In the genomic region with DNA sequence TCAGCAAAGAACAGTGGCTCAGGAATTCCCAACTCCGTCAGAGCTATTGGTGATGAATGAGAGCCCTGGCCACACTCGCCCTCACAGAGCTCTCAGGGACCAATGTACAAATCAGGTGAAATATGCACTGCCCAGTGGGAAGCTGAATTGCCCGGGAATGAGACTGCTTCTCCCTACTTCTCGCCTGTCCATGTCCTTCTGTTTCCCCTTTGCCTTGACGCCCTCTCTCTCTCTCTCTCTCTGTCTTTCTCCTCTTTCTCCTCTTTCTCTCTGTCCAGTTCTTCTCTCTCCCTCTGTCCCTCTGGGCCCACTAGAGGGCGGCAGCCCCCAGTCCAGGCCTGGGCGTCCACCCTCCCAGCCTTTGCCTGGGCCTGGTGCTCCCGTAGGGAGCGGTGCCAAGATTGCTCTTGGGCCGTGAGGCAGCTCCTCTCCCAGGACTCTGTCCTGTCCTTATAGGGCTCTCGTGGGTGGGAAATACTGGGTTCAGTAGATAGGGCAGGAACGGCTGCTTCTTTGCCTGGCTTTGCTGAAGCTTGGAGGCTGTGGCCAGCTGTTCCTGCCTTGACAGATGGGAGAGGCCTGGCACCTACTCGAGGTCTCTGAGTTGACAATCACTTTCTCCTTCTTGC, we compare ENCODE assay signal across 10 cellular contexts. TPM values are rescaled to one million over a fixed set of nuclear protein-coding genes. Genes with fewer than 3 reads are reported as not detected.
DNase-seq lines count a peak whose midpoint lies in the region; ATAC-seq, FAIRE-seq and TF ChIP-seq lines count a peak whose summit lies in the region.
"Had no signal": no experiment of that assay in that cellular context is flagged by ENCODE, and none has a peak within 500 bp of the region (broad histone marks: within the 10 kb centered on the region; RNA-seq: fewer than 3 reads in every experiment).

No MANE protein-coding gene starts in this region.

- no peak overlapping the region for H3K4me3 Mint-ChIP-seq in MCF 10A (ENCODE audit: unreplicated experiment)
- H3K4me3 Mint-ChIP-seq in immature natural killer cell, result no peak overlapping the region
- H3K4me3 Mint-ChIP-seq: activated naive CD8-positive, alpha-beta T cell treated with anti-CD3 and anti-CD28 coated beads, Interleukin-2, amount 10 ng/mL, durations not matched to agents 7 days and 5 days had no signal

- TF ChIP-seq CTCF in MCF 10A (IDR thresholded peaks at IDR 0.05; ENCODE audit: unreplicated experiment), result peak; percentile 48

- CTCF ChIA-PET in MCF 10A (lab: Yijun Ruan, JAX), result interaction anchor here (0.5 to 4.3 kb wide), 14 partner anchors 9 to 256 kb away, joined by 3 to 26 read pairs (median 4); no protein-coding TSS in a partner anchor

- H3K4me1 Mint-ChIP-seq in MCF 10A (ENCODE audit: insufficient read depth, unreplicated experiment) (no peaks in the 10 kb centered on the region), immature natural killer cell (no peaks in the 10 kb centered on the region)

- H3K4me1 ChIP-seq in small intestine (ENCODE audit: control insufficient read depth in 2 of 2, insufficient read depth in 1 of 2, low read depth in 1 of 2, low read length in 1 of 2), result peaks cover 0 to 2% of the 10 kb centered on the region in 2 donors

- no peak overlapping the region for H3K27ac ChIP-seq in small intestine (ENCODE audit: low read depth in 1 of 2, low read length in 1 of 2)

- DNase-seq in NCI-H2029 (lab: John Stamatoyannopoulos, UW) (peak; percentile 46), NCI-H2029 treated with DMSO at 0.1 percent for 48 hours (lab: John Stamatoyannopoulos, UW) (no peak), NCI-H2196 treated with DMSO at 0.1 percent for 48 hours (lab: John Stamatoyannopoulos, UW; ENCODE audit: unreplicated experiment) (peak; percentile 65), MCF 10A (ENCODE audit: unreplicated experiment) (peak; percentile 83), immature natural killer cell (peak in 2 of 3 donors; percentile 5 to 11), small intestine (peak; percentile 82)
- DNase-seq: activated naive CD8-positive, alpha-beta T cell treated with anti-CD3 and anti-CD28 coated beads, Interleukin-2, amount 10 ng/mL, durations not matched to agents 7 days and 5 days; DND-41 had no signal

- ATAC-seq in HG03139 (IDR thresholded peaks at IDR 0.05; ENCODE audit: unreplicated experiment) (no peak), GM21367 (IDR thresholded peaks at IDR 0.05; ENCODE audit: unreplicated experiment) (no peak)

- POLR2A ChIA-PET in MCF 10A (lab: Yijun Ruan, JAX), result interaction anchor here (1.8 kb wide), 1 partner anchor 10 kb away, joined by 8 read pairs; no protein-coding TSS in a partner anchor

- FAIRE-seq in small intestine (lab: Jason Lieb, UNC), result no peak

- H3K9me3 ChIP-seq in small intestine (ENCODE audit: control insufficient read depth, low read depth), result no peaks in the 10 kb centered on the region

- no peak overlapping the region for H3K4me3 ChIP-seq in small intestine (ENCODE audit: low read depth in 1 of 2, low read length in 2 of 2)

- 19 to 33% (median 25%) methylated on average over 12 to 13 of the region's 13 CpGs for WGBS in small intestine, 3 donors

- H3K27ac Mint-ChIP-seq in MCF 10A (ENCODE audit: low read depth, unreplicated experiment) (no peak overlapping the region), immature natural killer cell (peak overlapping the region in 1 of 6 donors; percentile 32)
- H3K27ac Mint-ChIP-seq: activated naive CD8-positive, alpha-beta T cell treated with anti-CD3 and anti-CD28 coated beads, Interleukin-2, amount 10 ng/mL, durations not matched to agents 7 days and 5 days had no signal

- H3K27me3 Mint-ChIP-seq in MCF 10A (ENCODE audit: insufficient read depth, unreplicated experiment) (no peaks in the 10 kb centered on the region), immature natural killer cell (ENCODE audit: low read depth in 3 of 3) (peaks cover 0 to 5% (median 2%) of the 10 kb centered on the region in 3 donors)

- H3K27me3 ChIP-seq in small intestine (ENCODE audit: control insufficient read depth in 2 of 2, insufficient read depth in 2 of 2, low read length in 2 of 2), result no peaks in the 10 kb centered on the region

- H3K36me3 Mint-ChIP-seq in MCF 10A (ENCODE audit: insufficient read depth, unreplicated experiment), result no peaks in the 10 kb centered on the region
- no peaks in the 10 kb centered on the region for H3K36me3 Mint-ChIP-seq in immature natural killer cell
- H3K36me3 Mint-ChIP-seq: activated naive CD8-positive, alpha-beta T cell treated with anti-CD3 and anti-CD28 coated beads, Interleukin-2, amount 10 ng/mL, durations not matched to agents 7 days and 5 days had no signal

- no TSS peak for BruUV-seq in MCF 10A (replicated peaks; lab: Mats Ljungman, UMichigan)

- intact Hi-C loops in MCF 10A (cut with micrococcal nuclease), result no loop called here

- no peaks in the 10 kb centered on the region for H3K36me3 ChIP-seq in small intestine (ENCODE audit: control insufficient read depth in 2 of 2, insufficient read depth in 2 of 2, low read length in 2 of 2)

- H3K9me3 Mint-ChIP-seq in MCF 10A (ENCODE audit: unreplicated experiment), result no peaks in the 10 kb centered on the region
- no peaks in the 10 kb centered on the region for H3K9me3 Mint-ChIP-seq in immature natural killer cell
- H3K9me3 Mint-ChIP-seq: activated naive CD8-positive, alpha-beta T cell treated with anti-CD3 and anti-CD28 coated beads, Interleukin-2, amount 10 ng/mL, durations not matched to agents 7 days and 5 days had no signal

RNA-seq across cellular contexts. Expression of a gene that starts 28.4 kb away (rescaled TPM):
- 86.7 and 94.0 TPM in 2 replicates for total RNA-seq in MCF 10A (2022)
- polyA plus RNA-seq in immature natural killer cell (10 to 100 TPM; 11.2 to 23.9 (median 21.1) TPM), small intestine (10 to 100 TPM; 26.2 to 32.1 (median 31.8) TPM)
